13 cellular contexts compared by ENCODE assay signal in the genomic region with DNA sequence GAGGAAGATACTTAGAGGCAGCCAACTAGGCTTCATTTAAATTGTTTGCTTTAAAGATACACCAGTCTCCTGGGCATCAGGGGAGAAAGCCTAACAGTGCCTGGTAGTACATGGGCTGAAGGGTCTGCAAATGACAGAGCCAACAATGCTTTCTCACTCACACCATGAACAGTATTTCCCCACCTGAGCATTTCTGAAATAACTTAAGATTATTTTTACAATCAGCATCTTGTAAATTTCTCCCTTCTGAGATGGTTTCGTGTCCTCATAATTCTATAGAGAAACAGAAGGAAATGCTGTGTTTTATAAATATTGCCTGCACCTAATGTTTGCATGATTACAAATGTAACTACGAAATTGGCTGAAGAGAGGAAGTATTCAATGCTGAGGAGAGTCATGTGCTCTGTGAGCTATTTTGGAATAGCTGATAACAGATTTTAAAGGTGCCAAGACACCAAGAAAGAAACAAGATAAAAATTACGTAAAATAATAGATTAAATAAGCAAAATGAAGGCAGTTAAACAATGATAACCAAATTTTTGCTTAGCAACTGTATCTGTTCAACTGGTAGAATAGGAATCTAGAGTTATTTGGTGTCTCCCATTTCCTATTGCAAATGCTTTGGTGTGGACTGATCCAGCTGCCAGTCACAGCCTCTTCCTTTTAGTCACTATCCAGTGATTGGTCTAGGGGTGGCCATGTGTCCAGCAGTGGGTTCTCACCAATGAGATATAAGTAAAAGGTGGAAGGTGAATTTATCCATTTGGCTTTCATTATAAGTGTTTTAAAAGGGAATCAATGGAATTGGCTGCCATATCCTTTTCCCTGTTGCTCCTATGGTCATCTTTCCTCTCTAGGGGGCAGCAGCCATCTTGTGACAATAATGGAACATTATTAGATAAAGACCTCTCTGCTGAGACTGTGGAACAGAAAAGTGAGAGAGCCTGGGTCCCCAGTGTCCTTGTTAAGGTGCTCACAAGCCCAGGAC.
A peak's percentile ranks its signal among the peaks of the same experiment; 100 is the strongest.
DNase-seq lines count a peak whose midpoint lies in the region; ATAC-seq and TF ChIP-seq lines count a peak whose summit lies in the region.
"Had no signal": no experiment of that assay in that cellular context is flagged by ENCODE, and none has a peak within 500 bp of the region (broad histone marks: within the 10 kb centered on the region; RNA-seq: fewer than 3 reads in every experiment).

No MANE protein-coding gene starts in this region.

- H3K4me1 Mint-ChIP-seq in stimulated activated memory B cell treated with anti-CD40 and anti-IgM and Interleukin-4, amounts not matched to agents 10 μg/mL and 1 μg/mL and 100 μg/mL, for 72 hours = no peaks in the 10 kb centered on the region

- peak; percentile 71 for ATAC-seq in SK-N-SH treated with all-trans-retinoic acid at 6 μM for 48 hours
- no peak for ATAC-seq in stimulated activated memory B cell treated with anti-CD40 and anti-IgM and Interleukin-4, amounts not matched to agents 10 μg/mL and 1 μg/mL and 100 μg/mL, for 72 hours
- no peak for ATAC-seq in HG03175 (IDR thresholded peaks at IDR 0.05; ENCODE audit: unreplicated experiment)
- ATAC-seq: natural killer cell treated with Interleukin-12 subunit alpha and Interleukin-12 subunit beta and Interleukin-15 and Interleukin-18, amount 100 ng/mL, for 72 hours had no signal

- H3K36me3 Mint-ChIP-seq in stimulated activated memory B cell treated with anti-CD40 and anti-IgM and Interleukin-4, amounts not matched to agents 10 μg/mL and 1 μg/mL and 100 μg/mL, for 72 hours = no peaks in the 10 kb centered on the region
- H3K36me3 Mint-ChIP-seq: activated naive CD8-positive, alpha-beta T cell; natural killer cell treated with Interleukin-12 subunit alpha and Interleukin-12 subunit beta and Interleukin-15 and Interleukin-18, amount 100 ng/mL, for 72 hours had no signal

- peak; percentile 6 for DNase-seq in COR-L47 (lab: John Stamatoyannopoulos, UW)
- peak; percentile 2 for DNase-seq in HT1080 (ENCODE audit: low read depth)
- peak; percentile 12 for DNase-seq in inferior parietal cortex (ENCODE audit: extremely low spot score)
- no peak for DNase-seq in dermis blood vessel endothelial cell
- DNase-seq in NK-92 treated with Interleukin-12 subunit alpha and Interleukin-12 subunit beta, amount 100 ng/mL, for 24 hours (lab: John Stamatoyannopoulos, UW) = no peak
- DNase-seq: activated CD4-positive, CD25-positive, alpha-beta regulatory T cell; NCI-H446 treated with DMSO at 0.1 percent for 48 hours; stimulated activated CD4-positive, alpha-beta T cell treated with anti-CD3 and anti-CD28 coated beads, Interleukin-4, amount 100 ng/mL, for 24 hours had no signal

- peaks cover 9% of the 10 kb centered on the region for H3K27me3 Mint-ChIP-seq in stimulated activated memory B cell treated with anti-CD40 and anti-IgM and Interleukin-4, amounts not matched to agents 10 μg/mL and 1 μg/mL and 100 μg/mL, for 72 hours
- H3K27me3 Mint-ChIP-seq: natural killer cell treated with Interleukin-12 subunit alpha and Interleukin-12 subunit beta and Interleukin-15 and Interleukin-18, amount 100 ng/mL, for 72 hours had no signal

- no peak overlapping the region for H3K4me3 Mint-ChIP-seq in stimulated activated memory B cell treated with anti-CD40 and anti-IgM and Interleukin-4, amounts not matched to agents 10 μg/mL and 1 μg/mL and 100 μg/mL, for 72 hours
- H3K4me3 Mint-ChIP-seq: activated naive CD8-positive, alpha-beta T cell; natural killer cell treated with Interleukin-12 subunit alpha and Interleukin-12 subunit beta and Interleukin-15 and Interleukin-18, amount 100 ng/mL, for 72 hours had no signal

- no peak overlapping the region for H3K27ac Mint-ChIP-seq in stimulated activated memory B cell treated with anti-CD40 and anti-IgM and Interleukin-4, amounts not matched to agents 10 μg/mL and 1 μg/mL and 100 μg/mL, for 72 hours
- H3K27ac Mint-ChIP-seq: activated naive CD8-positive, alpha-beta T cell; natural killer cell treated with Interleukin-12 subunit alpha and Interleukin-12 subunit beta and Interleukin-15 and Interleukin-18, amount 100 ng/mL, for 72 hours had no signal

- no peaks in the 10 kb centered on the region for H3K9me3 Mint-ChIP-seq in stimulated activated memory B cell treated with anti-CD40 and anti-IgM and Interleukin-4, amounts not matched to agents 10 μg/mL and 1 μg/mL and 100 μg/mL, for 72 hours
- H3K9me3 Mint-ChIP-seq: natural killer cell treated with Interleukin-12 subunit alpha and Interleukin-12 subunit beta and Interleukin-15 and Interleukin-18, amount 100 ng/mL, for 72 hours had no signal

TF ChIP-seq in SK-N-SH treated with all-trans-retinoic acid at 6 μM for 48 hours, 23 proteins besides CTCF, POLR2A, EP300 and RAD21:
- no peak for TF ChIP-seq BACH2 (CRISPR knock-in tag; IDR thresholded peaks at IDR 0.05; ENCODE audit: borderline replicate concordance)
- no peak for TF ChIP-seq GLIS3 (CRISPR knock-in tag; IDR thresholded peaks at IDR 0.05)
- TF ChIP-seq, protein P1, sequence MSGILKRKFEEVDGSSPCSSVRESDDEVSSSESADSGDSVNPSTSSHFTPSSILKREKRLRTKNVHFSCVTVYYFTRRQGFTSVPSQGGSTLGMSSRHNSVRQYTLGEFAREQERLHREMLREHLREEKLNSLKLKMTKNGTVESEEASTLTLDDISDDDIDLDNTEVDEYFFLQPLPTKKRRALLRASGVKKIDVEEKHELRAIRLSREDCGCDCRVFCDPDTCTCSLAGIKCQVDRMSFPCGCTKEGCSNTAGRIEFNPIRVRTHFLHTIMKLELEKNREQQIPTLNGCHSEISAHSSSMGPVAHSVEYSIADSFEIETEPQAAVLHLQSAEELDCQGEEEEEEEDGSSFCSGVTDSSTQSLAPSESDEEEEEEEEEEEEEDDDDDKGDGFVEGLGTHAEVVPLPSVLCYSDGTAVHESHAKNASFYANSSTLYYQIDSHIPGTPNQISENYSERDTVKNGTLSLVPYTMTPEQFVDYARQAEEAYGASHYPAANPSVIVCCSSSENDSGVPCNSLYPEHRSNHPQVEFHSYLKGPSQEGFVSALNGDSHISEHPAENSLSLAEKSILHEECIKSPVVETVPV (CRISPR knock-in tag; IDR thresholded peaks at IDR 0.05) = no peak
- no peak for TF ChIP-seq ZNF8 (CRISPR knock-in tag; IDR thresholded peaks at IDR 0.05)
TF ChIP-seq in SK-N-SH treated with all-trans-retinoic acid at 6 μM for 48 hours: peak in this region for 0.

Comparison
In these comparisons a context has a peak if more than half of its experiments do, and no peak if none do; other contexts are left out.
1. DNase-seq: peak in COR-L47 (single experiment), HT1080 (single experiment) and inferior parietal cortex (single experiment); none in dermis blood vessel endothelial cell (single experiment) and NK-92 treated with Interleukin-12 subunit alpha and Interleukin-12 subunit beta, amount 100 ng/mL, for 24 hours (single experiment).